ENCODE assay signal across 1 cellular context in the genomic region with DNA sequence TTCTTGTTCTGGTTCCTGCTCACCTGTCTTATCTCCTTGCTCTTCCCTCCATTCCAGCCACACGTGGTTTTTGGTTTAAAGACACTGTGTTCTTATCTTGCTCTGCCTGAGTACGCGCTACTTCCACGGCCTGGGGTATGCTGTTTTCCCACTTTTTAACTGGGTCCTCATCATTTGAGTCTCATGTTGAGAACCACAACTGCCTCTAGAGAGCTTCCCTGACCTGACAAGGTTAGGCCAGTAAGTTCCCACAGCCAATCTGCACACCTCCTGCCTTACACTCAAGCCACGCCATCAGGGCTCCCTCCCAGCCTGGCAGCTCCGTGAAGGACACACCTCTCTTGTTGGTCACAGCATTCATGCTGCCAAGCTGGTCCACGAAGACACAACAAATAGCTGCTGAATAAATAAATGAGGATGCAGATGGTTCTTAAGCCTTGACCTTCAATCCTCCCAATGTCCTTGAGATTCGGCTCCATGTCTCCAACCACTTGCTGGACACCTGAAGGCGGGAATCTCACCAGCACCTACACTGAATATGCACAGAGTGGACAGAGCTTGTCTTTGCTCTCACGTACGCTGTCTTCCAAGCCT.
TF ChIP-seq lines count a peak whose summit lies in the region.

No MANE protein-coding gene starts in this region.

TF ChIP-seq in GM12878, 131 proteins besides CTCF, POLR2A, EP300 and RAD21:
- TF ChIP-seq CREM (IDR thresholded peaks at IDR 0.05; ENCODE audit: low read depth) (no peak), POLR2AphosphoS5 (IDR thresholded peaks at IDR 0.05; ENCODE audit: low read length) (peak; percentile 72; the same call in 1 of the 2 replicates), POLR2AphosphoS2 (IDR thresholded peaks at IDR 0.05; ENCODE audit: low read depth, low read length) (0 out of 2 replicates have a peak, but pooled peaks have one; percentile 11)
TF ChIP-seq in GM12878: peak in this region for 2.
